In genomic region chr17:29590261-29590978, GRCh38 we compare ENCODE assay signal across 1 cellular context.
TF ChIP-seq lines count a peak whose summit lies in the region.

No MANE protein-coding gene starts in this region.

TF ChIP-seq in HepG2, 621 proteins besides CTCF, POLR2A, EP300 and RAD21 (continued from another document and continues in another):
- TF ChIP-seq MLX (CRISPR knock-in tag; IDR thresholded peaks at IDR 0.05) (0 out of 2 replicates have a peak, but pooled peaks have one; percentile 48), ZNF740 (CRISPR knock-in tag; IDR thresholded peaks at IDR 0.05) (no peak; the same call in 1 of the 2 replicates), RBAK (CRISPR knock-in tag; IDR thresholded peaks at IDR 0.05) (no peak), CENPT (CRISPR knock-in tag; IDR thresholded peaks at IDR 0.05; ENCODE audit: low read depth) (no peak), ZNF253 (CRISPR knock-in tag; IDR thresholded peaks at IDR 0.05; ENCODE audit: borderline replicate concordance) (no peak), NCOA2 (CRISPR knock-in tag; IDR thresholded peaks at IDR 0.05) (no peak), PREB (CRISPR knock-in tag; IDR thresholded peaks at IDR 0.05) (no peak), HNRNPL (IDR thresholded peaks at IDR 0.05; ENCODE audit: low read depth, low read length) (no peak; the same call in 1 of the 2 replicates), NFIB (CRISPR knock-in tag; IDR thresholded peaks at IDR 0.05; ENCODE audit: borderline replicate concordance) (no peak), ZNF883 (CRISPR knock-in tag; IDR thresholded peaks at IDR 0.05; ENCODE audit: not compliant biosample characterization) (peak; percentile 22), KAT7 (CRISPR knock-in tag; IDR thresholded peaks at IDR 0.05; ENCODE audit: borderline replicate concordance) (peak; percentile 10; the same call in 1 of the 2 replicates), ZHX2 (IDR thresholded peaks at IDR 0.05; ENCODE audit: low read depth) (no peak), ZHX2 (CRISPR knock-in tag; IDR thresholded peaks at IDR 0.05; ENCODE audit: borderline replicate concordance) (no peak), TBP (CRISPR knock-in tag; IDR thresholded peaks at IDR 0.05) (no peak), ELF1 (CRISPR knock-in tag; IDR thresholded peaks at IDR 0.05) (no peak), ZBTB46 (CRISPR knock-in tag; IDR thresholded peaks at IDR 0.05; ENCODE audit: borderline replicate concordance) (no peak), E2F2 (CRISPR knock-in tag; IDR thresholded peaks at IDR 0.05; ENCODE audit: borderline replicate concordance) (no peak), ARNTL (CRISPR knock-in tag; IDR thresholded peaks at IDR 0.05) (0 out of 2 replicates have a peak, but pooled peaks have one; percentile 3), ZBTB37 (CRISPR knock-in tag; IDR thresholded peaks at IDR 0.05) (no peak), MAF1 (CRISPR knock-in tag; IDR thresholded peaks at IDR 0.05; ENCODE audit: borderline replicate concordance) (no peak), ARHGAP35 (CRISPR knock-in tag; IDR thresholded peaks at IDR 0.05; ENCODE audit: borderline replicate concordance) (no peak), ZNF614 (CRISPR knock-in tag; IDR thresholded peaks at IDR 0.05; ENCODE audit: borderline replicate concordance) (no peak), CCAR2 (optimal IDR thresholded peaks at IDR 0.05; ENCODE audit: low read depth, low read length) (no peak), MBD4 (IDR thresholded peaks at IDR 0.05; ENCODE audit: borderline replicate concordance, low read length) (no peak), ZBTB49 (CRISPR knock-in tag; IDR thresholded peaks at IDR 0.05; ENCODE audit: borderline replicate concordance) (no peak), GPN1 (CRISPR knock-in tag; IDR thresholded peaks at IDR 0.05; ENCODE audit: borderline replicate concordance) (no peak), CEBPB (IDR thresholded peaks at IDR 0.05; ENCODE audit: borderline replicate concordance, low read depth, low read length) (no peak), GATAD2A (CRISPR knock-in tag; IDR thresholded peaks at IDR 0.05) (no peak; the same call in 1 of the 2 replicates), FOSL2 (CRISPR knock-in tag; IDR thresholded peaks at IDR 0.05) (no peak), ZFP36L1 (CRISPR knock-in tag; IDR thresholded peaks at IDR 0.05) (no peak), THYN1 (CRISPR knock-in tag; IDR thresholded peaks at IDR 0.05; ENCODE audit: borderline replicate concordance, low read depth) (no peak), SMARCE1 (IDR thresholded peaks at IDR 0.05; ENCODE audit: borderline replicate concordance) (no peak), NRL (CRISPR knock-in tag; IDR thresholded peaks at IDR 0.05; ENCODE audit: borderline replicate concordance) (peak; percentile 30; the same call in 1 of the 2 replicates), BORCS8-MEF2B (CRISPR knock-in tag; IDR thresholded peaks at IDR 0.05) (peak; percentile 7; the same call in 1 of the 2 replicates), ZFY (CRISPR knock-in tag; IDR thresholded peaks at IDR 0.05) (peak; percentile 48), REPIN1 (CRISPR knock-in tag; IDR thresholded peaks at IDR 0.05; ENCODE audit: borderline replicate concordance, low read depth) (no peak), RXRB (CRISPR knock-in tag; IDR thresholded peaks at IDR 0.05; ENCODE audit: borderline replicate concordance) (no peak), SETDB1 (CRISPR knock-in tag; IDR thresholded peaks at IDR 0.05; ENCODE audit: borderline replicate concordance) (no peak), TEAD3 (CRISPR knock-in tag; optimal IDR thresholded peaks at IDR 0.05; ENCODE audit: borderline replicate concordance) (no peak), ZMYM4 (CRISPR knock-in tag; IDR thresholded peaks at IDR 0.05) (no peak), HOXA5 (CRISPR knock-in tag; IDR thresholded peaks at IDR 0.05) (no peak), CCDC6 (CRISPR knock-in tag; IDR thresholded peaks at IDR 0.05) (no peak; the same call in 1 of the 2 replicates), ZNF549 (CRISPR knock-in tag; IDR thresholded peaks at IDR 0.05) (no peak), TMF1 (CRISPR knock-in tag; IDR thresholded peaks at IDR 0.05; ENCODE audit: low read depth) (no peak), MNT (IDR thresholded peaks at IDR 0.05) (no peak), ZBTB8A (CRISPR knock-in tag; IDR thresholded peaks at IDR 0.05; ENCODE audit: borderline replicate concordance, low read depth) (no peak), ZNF543 (CRISPR knock-in tag; IDR thresholded peaks at IDR 0.05) (peak; percentile 19; the same call in 1 of the 2 replicates), ZFP91 (CRISPR knock-in tag; IDR thresholded peaks at IDR 0.05; ENCODE audit: borderline replicate concordance) (no peak), ZSCAN25 (CRISPR knock-in tag; IDR thresholded peaks at IDR 0.05) (no peak), SRSF9 (IDR thresholded peaks at IDR 0.05; ENCODE audit: borderline replicate concordance, insufficient read depth, low read depth, low read length, poor library complexity, severe bottlenecking) (no peak)
